ENCODE assay signal across 28 cellular contexts in the genomic region with DNA sequence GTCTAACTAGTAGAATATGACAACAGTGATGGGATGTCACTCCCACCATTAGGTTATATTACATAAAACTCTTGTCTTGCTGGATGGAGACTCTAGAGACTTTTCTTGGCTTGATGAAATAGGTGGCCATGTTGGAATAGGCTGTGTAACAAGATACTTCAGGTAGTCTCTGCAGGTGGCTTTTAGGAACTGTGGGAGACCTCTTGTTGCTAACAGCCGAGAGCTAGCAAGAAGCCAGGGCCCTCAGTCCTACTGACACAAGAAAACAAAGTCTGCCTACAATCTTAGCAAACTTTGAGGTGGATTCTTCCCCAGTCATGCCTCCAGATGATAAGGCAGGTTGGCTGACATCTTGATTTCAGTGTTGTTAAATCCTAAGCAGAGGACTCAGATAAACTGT.
"Had no signal": no experiment of that assay in that cellular context is flagged by ENCODE, and none has a peak within 500 bp of the region (broad histone marks: within the 10 kb centered on the region; RNA-seq: fewer than 3 reads in every experiment).

No MANE protein-coding gene starts in this region.

- DNase-seq: activated CD4-positive, alpha-beta memory T cell treated with anti-CD3 and anti-CD28 coated beads, Interleukin-2, amount 10 ng/mL, durations not matched to agents 7 days and 5 days; activated CD4-positive, alpha-beta T cell treated with anti-CD3 and anti-CD28 coated beads for 1 hour; activated CD4-positive, alpha-beta T cell treated with anti-CD3 and anti-CD28 coated beads for 4 hours; activated CD4-positive, alpha-beta T cell treated with anti-CD3 and anti-CD28 coated beads, Interleukin-2, amount 10 ng/mL, durations not matched to agents 7 days and 5 days; activated CD4-positive, alpha-beta T cell treated with anti-CD3 and anti-CD28 coated beads, Interleukin-2, amount 50 U/mL, for 4 hours; activated CD8-positive, alpha-beta memory T cell treated with anti-CD3 and anti-CD28 coated beads, Interleukin-2, amount 50 U/mL, for 48 hours; activated gamma-delta T cell; activated naive CD4-positive, alpha-beta T cell; activated naive CD4-positive, alpha-beta T cell treated with anti-CD3 and anti-CD28 coated beads, Interleukin-2, amount 10 ng/mL, durations not matched to agents 7 days and 5 days; activated naive CD8-positive, alpha-beta T cell treated with anti-CD3 and anti-CD28 coated beads, Interleukin-2, amount 10 ng/mL, durations not matched to agents 7 days and 5 days; activated T-cell treated with anti-CD3 and anti-CD28 coated beads for 4 hours; activated T-cell treated with anti-CD3 and anti-CD28 coated beads, Interleukin-2, amount 50 U/mL, for 24 hours; activated T-cell treated with anti-CD3 and anti-CD28 coated beads, Interleukin-2, amount 50 U/mL, for 72 hours; central memory CD4-positive, alpha-beta T cell; cerebellar nuclear complex; colonic mucosa; effector CD8-positive, alpha-beta T cell; erythroblast; foreskin keratinocyte; gastrocnemius medialis; glutamatergic neuron; heart left ventricle; T-helper 2 cell had no signal

- H3K9me3 ChIP-seq: ascending aorta, colonic mucosa, esophagus muscularis mucosa, gastrocnemius medialis, heart left ventricle had no signal

- H3K27me3 ChIP-seq: ascending aorta, cardiac muscle cell, colonic mucosa, esophagus muscularis mucosa, foreskin keratinocyte, gastrocnemius medialis, heart left ventricle had no signal

- H3K27ac ChIP-seq: ascending aorta, breast epithelium, cardiac muscle cell, colonic mucosa, esophagus muscularis mucosa, foreskin keratinocyte, gastrocnemius medialis, heart left ventricle had no signal

- H3K4me3 ChIP-seq: ascending aorta, breast epithelium, cardiac muscle cell, colonic mucosa, esophagus muscularis mucosa, gastrocnemius medialis, heart left ventricle had no signal

- H3K4me1 ChIP-seq: ascending aorta, breast epithelium, colonic mucosa, esophagus muscularis mucosa, foreskin keratinocyte, gastrocnemius medialis, heart left ventricle had no signal

- H3K36me3 ChIP-seq: ascending aorta, breast epithelium, cardiac muscle cell, colonic mucosa, esophagus muscularis mucosa, gastrocnemius medialis, heart left ventricle had no signal

- ATAC-seq: activated naive CD4-positive, alpha-beta T cell treated with anti-CD3 and anti-CD28 coated beads, Interleukin-2, amount 50 U/mL, for 72 hours; activated T-cell treated with anti-CD3 and anti-CD28 coated beads, Interleukin-2, amount 50 U/mL, for 72 hours; foreskin keratinocyte; gastrocnemius medialis; heart left ventricle had no signal
